In genomic region chr6:132494954-132495353, GRCh38 we compare ENCODE assay signal across 20 cellular contexts. TPM values are rescaled to one million over a fixed set of nuclear protein-coding genes. Genes with fewer than 3 reads are reported as not detected.
DNase-seq lines count a peak whose midpoint lies in the region; ATAC-seq, FAIRE-seq and TF ChIP-seq lines count a peak whose summit lies in the region.
"Had no signal": no experiment of that assay in that cellular context is flagged by ENCODE, and none has a peak within 500 bp of the region (broad histone marks: within the 10 kb centered on the region; RNA-seq: fewer than 3 reads in every experiment).

No MANE protein-coding gene starts in this region.

- H3K27me3 ChIP-seq in suprapubic skin (no peaks in the 10 kb centered on the region), gastrocnemius medialis (no peaks in the 10 kb centered on the region)
- H3K27me3 ChIP-seq: Peyer's patch had no signal

- peaks cover 6 to 13% (median 12%) of the 10 kb centered on the region in 3 donors for H3K36me3 Mint-ChIP-seq in immature natural killer cell

- H3K4me3 ChIP-seq in GM12864 (ENCODE audit: low read depth, low read length) (peak overlapping the region; percentile 17; the same call in 1 of the 2 replicates), suprapubic skin (no peak overlapping the region), gastrocnemius medialis (no peak overlapping the region)
- H3K4me3 ChIP-seq: Peyer's patch, thoracic aorta had no signal

- peaks cover 0 to 1% (median 0%) of the 10 kb centered on the region in 3 donors for H3K27me3 Mint-ChIP-seq in immature natural killer cell (ENCODE audit: low read depth in 3 of 3)

- H3K9me3 ChIP-seq in suprapubic skin = no peaks in the 10 kb centered on the region
- H3K9me3 ChIP-seq in gastrocnemius medialis = no peaks in the 10 kb centered on the region
- H3K9me3 ChIP-seq: Peyer's patch, thoracic aorta had no signal

- H3K27ac ChIP-seq in suprapubic skin = no peak overlapping the region
- no peak overlapping the region for H3K27ac ChIP-seq in gastrocnemius medialis
- H3K27ac ChIP-seq: epithelial cell of prostate, thoracic aorta had no signal

- ATAC-seq in HG03442 (IDR thresholded peaks at IDR 0.05; ENCODE audit: unreplicated experiment) (peak; percentile 32), gastrocnemius medialis (no peak), GM21381 (IDR thresholded peaks at IDR 0.05; ENCODE audit: unreplicated experiment) (no peak)
- ATAC-seq: left cardiac atrium, right cardiac atrium had no signal

- FAIRE-seq in GM19239 (lab: Jason Lieb, UNC) = peak; percentile 93
- FAIRE-seq: H54 had no signal

- TF ChIP-seq POLR2A in suprapubic skin (IDR thresholded peaks at IDR 0.05) (no peak), gastrocnemius medialis (IDR thresholded peaks at IDR 0.05) (no peak)

- intact Hi-C loops in gastrocnemius medialis (cut with DNase I; ENCODE audit: low total_unique reads) = no loop called here

- peak overlapping the region; percentile 37 to 87 (median 62) for H3K27ac Mint-ChIP-seq in immature natural killer cell

- DNase-seq in GM12864 (ENCODE audit: low read depth) (no peak), GM19239 (ENCODE audit: insufficient read length, low spot score) (no peak), immature natural killer cell (no peak), suprapubic skin (ENCODE audit: low spot score in 2 of 2) (no peak), gastrocnemius medialis (no peak)
- DNase-seq in stimulated activated CD4-positive, alpha-beta T cell treated with anti-CD3 and anti-CD28 coated beads, Interleukin-2, amount 100 ng/mL, for 48 hours = no peak
- DNase-seq: activated naive CD4-positive, alpha-beta T cell treated with anti-CD3 and anti-CD28 coated beads, Interleukin-2, amount 50 U/mL, for 16 hours; caudate nucleus; left cardiac atrium; NCI-H1092; Peyer's patch; right cardiac atrium had no signal

- TF ChIP-seq CTCF in GM12864 (IDR thresholded peaks at IDR 0.05; ENCODE audit: low read depth, low read length, missing control alignments) (no peak), suprapubic skin (IDR thresholded peaks at IDR 0.05) (no peak), gastrocnemius medialis (IDR thresholded peaks at IDR 0.05 in 4 of 5, conservative IDR thresholded peaks at IDR 0.05 in 1 of 5) (no peak)

- H3K4me1 ChIP-seq in suprapubic skin = peaks cover 30% of the 10 kb centered on the region
- peaks cover 0 to 12% of the 10 kb centered on the region in 2 donors for H3K4me1 ChIP-seq in gastrocnemius medialis

- 58% methylated on average over 2 of the region's 2 CpGs for WGBS in suprapubic skin

- in situ Hi-C loops in gastrocnemius medialis (cut with MboI; ENCODE audit: low sequenced_read_pairs in 4 of 4) = loop anchor here in 1 of 4 donors (25.0 kb wide), 1 partner anchor 583 kb away; no protein-coding TSS in a partner anchor

- H3K4me1 Mint-ChIP-seq in immature natural killer cell = peaks cover 18 to 55% of the 10 kb centered on the region in 2 donors

- no peak for TF ChIP-seq EP300 in suprapubic skin (IDR thresholded peaks at IDR 0.05)

- H3K36me3 ChIP-seq in suprapubic skin = peaks cover 4% of the 10 kb centered on the region
- H3K36me3 ChIP-seq in gastrocnemius medialis = peaks cover 0 to 3% of the 10 kb centered on the region in 2 donors
- H3K36me3 ChIP-seq: thoracic aorta had no signal

- no peaks in the 10 kb centered on the region for H3K9me3 Mint-ChIP-seq in immature natural killer cell
- H3K9me3 Mint-ChIP-seq: nephron had no signal

- peak overlapping the region; percentile 8 to 63 (median 43) for H3K4me3 Mint-ChIP-seq in immature natural killer cell
- H3K4me3 Mint-ChIP-seq: nephron had no signal

RNA-seq across cellular contexts. Expression of gene STX7, which starts 18.0 kb away (rescaled TPM):
- polyA plus RNA-seq in immature natural killer cell = 10 to 100 TPM; 25.5 to 37.2 (median 29.8) TPM
- 10 to 100 TPM; 24.9 to 43.5 (median 31.8) TPM for total RNA-seq in suprapubic skin
- 10 to 100 TPM; 18.2 to 64.3 (median 20.6) TPM for total RNA-seq in gastrocnemius medialis

RNA-seq across cellular contexts. Expression of gene TAAR9, which starts 43.1 kb away (rescaled TPM):
- not detected for polyA plus RNA-seq in immature natural killer cell
- total RNA-seq in suprapubic skin = not detected
- not detected for total RNA-seq in gastrocnemius medialis
- total RNA-seq: left cardiac atrium; NCI-H460; Peyer's patch; right cardiac atrium; T-helper 1 cell treated with Interleukin-12 subunit alpha and Interleukin-12 subunit beta and Interleukin-4 antibody, amounts not matched to agents 30 ng/mL and 1 ng/mL, for 36 hours; thoracic aorta had no signal
- polyA plus RNA-seq: right cardiac atrium had no signal

RNA-seq across cellular contexts. Expression of gene TAAR8, which starts 57.5 kb away (rescaled TPM):
- not detected for polyA plus RNA-seq in immature natural killer cell
- total RNA-seq in suprapubic skin (not detected), gastrocnemius medialis (not detected)
- total RNA-seq: left cardiac atrium; NCI-H460; Peyer's patch; right cardiac atrium; T-helper 1 cell treated with Interleukin-12 subunit alpha and Interleukin-12 subunit beta and Interleukin-4 antibody, amounts not matched to agents 30 ng/mL and 1 ng/mL, for 36 hours; thoracic aorta had no signal
- polyA plus RNA-seq: right cardiac atrium had no signal
